ENCODE assay signal across 8 cellular contexts in the genomic region with DNA sequence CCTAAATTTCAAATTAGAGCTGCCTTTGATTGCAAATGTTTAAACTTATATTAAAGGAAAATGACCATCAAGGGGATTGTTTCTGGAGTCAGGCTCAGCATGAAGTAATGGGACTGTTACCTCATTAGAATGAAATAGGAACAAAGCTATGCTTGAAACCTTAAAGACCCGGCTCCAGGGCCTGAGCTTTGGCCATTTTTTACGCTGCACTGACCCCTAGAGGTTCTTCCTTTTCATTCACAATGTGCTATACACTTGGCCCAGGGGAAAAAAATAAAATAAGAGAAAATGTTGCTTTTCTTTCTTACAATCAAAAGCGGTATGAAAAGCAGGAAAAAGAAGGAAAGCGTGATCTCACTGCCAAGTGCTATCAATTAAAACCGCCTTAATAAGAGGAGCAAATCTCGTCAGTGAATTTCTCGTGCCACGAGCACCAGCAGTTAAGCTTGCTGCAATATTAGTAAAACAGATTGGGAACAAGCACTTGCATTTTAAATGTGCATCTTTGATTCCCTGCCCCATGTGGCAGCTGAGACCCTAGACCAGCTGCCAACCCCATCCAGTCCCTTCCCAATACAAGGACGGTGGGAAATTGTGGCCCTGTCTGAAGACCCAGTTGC.
DNase-seq lines count a peak whose midpoint lies in the region; ATAC-seq, FAIRE-seq and TF ChIP-seq lines count a peak whose summit lies in the region.

No MANE protein-coding gene starts in this region.

- peaks cover 7 to 10% of the 10 kb centered on the region in 2 donors for H3K4me1 Mint-ChIP-seq in stimulated activated naive B cell treated with anti-CD40 and anti-IgM and Interleukin-4, amounts not matched to agents 10 μg/mL and 1 μg/mL and 100 μg/mL, for 72 hours

- no peaks in the 10 kb centered on the region for H3K9me3 ChIP-seq in AG04450 (ENCODE audit: control insufficient read depth, insufficient read depth, low read length)

- H3K27me3 ChIP-seq in AG04450 (ENCODE audit: control insufficient read depth, insufficient read depth, low read length): no peaks in the 10 kb centered on the region

- H3K27ac ChIP-seq in AG04450 (ENCODE audit: low read depth, low read length): no peak overlapping the region

- TF ChIP-seq CTCF in AG04450 (IDR thresholded peaks at IDR 0.05; ENCODE audit: low read depth, low read length) (peak; percentile 68), NB4 (IDR thresholded peaks at IDR 0.05; ENCODE audit: low read depth, low read length) (peak; percentile 52)

- POLR2A ChIA-PET in AG04450 (lab: Yijun Ruan, JAX): no interaction called here

- no peaks in the 10 kb centered on the region for H3K27me3 Mint-ChIP-seq in stimulated activated naive B cell treated with anti-CD40 and anti-IgM and Interleukin-4, amounts not matched to agents 10 μg/mL and 1 μg/mL and 100 μg/mL, for 72 hours

- TF ChIP-seq POLR2A in GM12891 (IDR thresholded peaks at IDR 0.05; ENCODE audit: low read depth, low read length) (no peak), NB4 (IDR thresholded peaks at IDR 0.05; ENCODE audit: extremely low read depth, insufficient read length) (no peak)

- CTCF ChIA-PET in AG04450 (lab: Charles Lee): interaction anchor here (0.6 to 2.7 kb wide), 25 partner anchors 8 to 1411 kb away, joined by 3 to 15 read pairs (median 5); no protein-coding TSS in a partner anchor

- FAIRE-seq in GM12891 (lab: Jason Lieb, UNC): peak; percentile 57
- peak; percentile 68 for FAIRE-seq in TTC549 (lab: Jason Lieb, UNC)

- no peak overlapping the region for H3K27ac Mint-ChIP-seq in stimulated activated naive B cell treated with anti-CD40 and anti-IgM and Interleukin-4, amounts not matched to agents 10 μg/mL and 1 μg/mL and 100 μg/mL, for 72 hours

- peak; percentile 48 for ATAC-seq in HG02610 (IDR thresholded peaks at IDR 0.05; ENCODE audit: unreplicated experiment)
- peak; percentile 41 to 70 for ATAC-seq in left cardiac atrium
- peak; percentile 74 to 78 for ATAC-seq in stimulated activated naive B cell treated with anti-CD40 and anti-IgM and Interleukin-4, amounts not matched to agents 10 μg/mL and 1 μg/mL and 100 μg/mL, for 72 hours (replicated peaks)

- H3K4me3 ChIP-seq in AG04450 (ENCODE audit: low read depth, low read length): no peak overlapping the region
- no peak overlapping the region for H3K4me3 ChIP-seq in NB4 (ENCODE audit: low read depth, low read length)

- no peaks in the 10 kb centered on the region for H3K9me3 Mint-ChIP-seq in stimulated activated naive B cell treated with anti-CD40 and anti-IgM and Interleukin-4, amounts not matched to agents 10 μg/mL and 1 μg/mL and 100 μg/mL, for 72 hours

- intact Hi-C loops in left cardiac atrium (cut with DNase I): loop anchor here in 1 of 2 donors (5.0 to 10.0 kb wide), 2 partner anchors 431 to 563 kb away; no protein-coding TSS in a partner anchor

- no peak overlapping the region for H3K4me3 Mint-ChIP-seq in stimulated activated naive B cell treated with anti-CD40 and anti-IgM and Interleukin-4, amounts not matched to agents 10 μg/mL and 1 μg/mL and 100 μg/mL, for 72 hours

- H3K36me3 Mint-ChIP-seq in stimulated activated naive B cell treated with anti-CD40 and anti-IgM and Interleukin-4, amounts not matched to agents 10 μg/mL and 1 μg/mL and 100 μg/mL, for 72 hours: no peaks in the 10 kb centered on the region

- peak; percentile 8 for DNase-seq in AG04450 (ENCODE audit: low read depth, low spot score)
- no peak for DNase-seq in GM12891 (ENCODE audit: insufficient read length, low spot score)
- peak; percentile 57 for DNase-seq in NB4 (ENCODE audit: low read depth)
- no peak for DNase-seq in left cardiac atrium
- no peak for DNase-seq in stimulated activated naive B cell treated with anti-CD40 and anti-IgM and Interleukin-4, amounts not matched to agents 10 μg/mL and 1 μg/mL and 100 μg/mL, for 72 hours
- no peak for DNase-seq in stimulated activated CD4-positive, alpha-beta T cell treated with anti-CD3 and anti-CD28 coated beads, Interleukin-2, amount 100 ng/mL, for 48 hours

TF ChIP-seq in GM12891, 5 proteins besides CTCF, POLR2A, EP300 and RAD21:
- TF ChIP-seq POU2F2 (IDR thresholded peaks at IDR 0.05; ENCODE audit: low read depth, low read length) (no peak), SPI1 (IDR thresholded peaks at IDR 0.05; ENCODE audit: low read depth, low read length) (no peak), PAX5 (IDR thresholded peaks at IDR 0.05; ENCODE audit: insufficient read depth, low read length, severe bottlenecking) (no peak), POLR2AphosphoS5 (IDR thresholded peaks at IDR 0.05; ENCODE audit: low read depth, low read length) (no peak), TAF1 (IDR thresholded peaks at IDR 0.05; ENCODE audit: low read depth, low read length) (no peak)

Comparison
In these comparisons a context has a peak if more than half of its experiments do, and no peak if none do; other contexts are left out.
1. DNase-seq: peak in AG04450 (single experiment) and NB4 (single experiment); none in GM12891 (single experiment), left cardiac atrium (single experiment), stimulated activated naive B cell treated with anti-CD40 and anti-IgM and Interleukin-4, amounts not matched to agents 10 μg/mL and 1 μg/mL and 100 μg/mL, for 72 hours (single experiment) and stimulated activated CD4-positive, alpha-beta T cell treated with anti-CD3 and anti-CD28 coated beads, Interleukin-2, amount 100 ng/mL, for 48 hours (0 of 2).
2. Peak in every context shown above with its lines, with median percentiles within 50 percentile points of each other: ATAC-seq.